8 cellular contexts compared by ENCODE assay signal in genomic region chr17:16872836-16873653, GRCh38.
DNase-seq lines count a peak whose midpoint lies in the region; ATAC-seq and TF ChIP-seq lines count a peak whose summit lies in the region.

No MANE protein-coding gene starts in this region.

- H3K4me3 Mint-ChIP-seq in activated naive CD8-positive, alpha-beta T cell treated with anti-CD3 and anti-CD28 coated beads, Interleukin-2, amount 10 ng/mL, durations not matched to agents 7 days and 5 days = no peak overlapping the region
- no peak overlapping the region for H3K4me3 Mint-ChIP-seq in activated T-helper 1 cell treated with anti-CD3 and anti-CD28 coated beads, Interleukin-12 subunit alpha, Interleukin-12 subunit beta, Interleukin-2, Interleukin-4 antibody, amounts not matched to agents 30 ng/mL and 10 ng/mL and 1 ng/mL, durations not matched to agents 14 hours and 24 hours and 36 hours

- H3K4me3 ChIP-seq in stomach = no peak overlapping the region

- ATAC-seq in activated naive CD8-positive, alpha-beta T cell treated with anti-CD3 and anti-CD28 coated beads, Interleukin-2, amount 10 ng/mL, durations not matched to agents 7 days and 5 days (ENCODE audit: low read depth) = peak; percentile 54
- ATAC-seq in HG03342 (IDR thresholded peaks at IDR 0.05; ENCODE audit: unreplicated experiment) = no peak

- no peak for TF ChIP-seq POLR2A in stomach (IDR thresholded peaks at IDR 0.05)

- TF ChIP-seq CTCF in GM12872 (IDR thresholded peaks at IDR 0.05; ENCODE audit: insufficient read depth, low read depth, low read length) = peak; percentile 80
- peak in 3 of 7 experiments; percentile 11 to 47 (median 31) for TF ChIP-seq CTCF in stomach (IDR thresholded peaks at IDR 0.05)

- no peak overlapping the region for H3K27ac ChIP-seq in stomach

- intact Hi-C loops in stomach (cut with DNase I; ENCODE audit: low total_unique reads) = no loop called here
- intact Hi-C loops in activated T-helper 1 cell treated with anti-CD3 and anti-CD28 coated beads, Interleukin-12 subunit alpha, Interleukin-12 subunit beta, Interleukin-2, Interleukin-4 antibody, amounts not matched to agents 30 ng/mL and 10 ng/mL and 1 ng/mL, durations not matched to agents 14 hours and 24 hours and 36 hours (cut with micrococcal nuclease) = no loop called here

- TF ChIP-seq EP300 in stomach (IDR thresholded peaks at IDR 0.05) = no peak

- no peaks in the 10 kb centered on the region for H3K36me3 ChIP-seq in stomach

- no peak overlapping the region for H3K27ac Mint-ChIP-seq in activated naive CD8-positive, alpha-beta T cell treated with anti-CD3 and anti-CD28 coated beads, Interleukin-2, amount 10 ng/mL, durations not matched to agents 7 days and 5 days
- no peak overlapping the region for H3K27ac Mint-ChIP-seq in activated T-helper 1 cell treated with anti-CD3 and anti-CD28 coated beads, Interleukin-12 subunit alpha, Interleukin-12 subunit beta, Interleukin-2, Interleukin-4 antibody, amounts not matched to agents 30 ng/mL and 10 ng/mL and 1 ng/mL, durations not matched to agents 14 hours and 24 hours and 36 hours

- no peaks in the 10 kb centered on the region for H3K36me3 Mint-ChIP-seq in activated naive CD8-positive, alpha-beta T cell treated with anti-CD3 and anti-CD28 coated beads, Interleukin-2, amount 10 ng/mL, durations not matched to agents 7 days and 5 days
- no peaks in the 10 kb centered on the region for H3K36me3 Mint-ChIP-seq in activated T-helper 1 cell treated with anti-CD3 and anti-CD28 coated beads, Interleukin-12 subunit alpha, Interleukin-12 subunit beta, Interleukin-2, Interleukin-4 antibody, amounts not matched to agents 30 ng/mL and 10 ng/mL and 1 ng/mL, durations not matched to agents 14 hours and 24 hours and 36 hours (ENCODE audit: low read depth)

- peaks cover 3% of the 10 kb centered on the region for H3K9me3 Mint-ChIP-seq in activated naive CD8-positive, alpha-beta T cell treated with anti-CD3 and anti-CD28 coated beads, Interleukin-2, amount 10 ng/mL, durations not matched to agents 7 days and 5 days
- H3K9me3 Mint-ChIP-seq in activated T-helper 1 cell treated with anti-CD3 and anti-CD28 coated beads, Interleukin-12 subunit alpha, Interleukin-12 subunit beta, Interleukin-2, Interleukin-4 antibody, amounts not matched to agents 30 ng/mL and 10 ng/mL and 1 ng/mL, durations not matched to agents 14 hours and 24 hours and 36 hours = no peaks in the 10 kb centered on the region

- H3K9me3 ChIP-seq in stomach = peaks cover 3 to 8% (median 7%) of the 10 kb centered on the region in 4 donors

- DNase-seq in A172 (ENCODE audit: low spot score) (peak; percentile 44), NOMO-1 treated with dmso at 0.1 percent for 144 hours (lab: John Stamatoyannopoulos, UW; ENCODE audit: unreplicated experiment) (peak; percentile 7), kidney tubule cell (ENCODE audit: low spot score) (peak; percentile 41), stomach (peak; percentile 45)
- peak; percentile 62 for DNase-seq in activated naive CD8-positive, alpha-beta T cell treated with anti-CD3 and anti-CD28 coated beads, Interleukin-2, amount 10 ng/mL, durations not matched to agents 7 days and 5 days
- DNase-seq in activated T-helper 1 cell treated with anti-CD3 and anti-CD28 coated beads, Interleukin-12 subunit alpha, Interleukin-12 subunit beta, Interleukin-2, Interleukin-4 antibody, amounts not matched to agents 30 ng/mL and 10 ng/mL and 1 ng/mL, durations not matched to agents 14 hours and 24 hours and 36 hours (ENCODE audit: low spot score) = no peak

- H3K4me1 ChIP-seq in stomach = peaks cover 0 to 7% (median 0%) of the 10 kb centered on the region in 4 donors

- POLR2A ChIA-PET in activated naive CD8-positive, alpha-beta T cell treated with anti-CD3 and anti-CD28 coated beads, Interleukin-2, amount 10 ng/mL, durations not matched to agents 7 days and 5 days (lab: Charles Lee) = no interaction called here

- no peaks in the 10 kb centered on the region for H3K27me3 Mint-ChIP-seq in activated naive CD8-positive, alpha-beta T cell treated with anti-CD3 and anti-CD28 coated beads, Interleukin-2, amount 10 ng/mL, durations not matched to agents 7 days and 5 days
- H3K27me3 Mint-ChIP-seq in activated T-helper 1 cell treated with anti-CD3 and anti-CD28 coated beads, Interleukin-12 subunit alpha, Interleukin-12 subunit beta, Interleukin-2, Interleukin-4 antibody, amounts not matched to agents 30 ng/mL and 10 ng/mL and 1 ng/mL, durations not matched to agents 14 hours and 24 hours and 36 hours (ENCODE audit: insufficient read depth) = peaks cover 2% of the 10 kb centered on the region

- 27 to 40% (median 37%) methylated on average over 12 of the region's 12 CpGs for WGBS in stomach, 5 donors

- H3K4me1 Mint-ChIP-seq in activated naive CD8-positive, alpha-beta T cell treated with anti-CD3 and anti-CD28 coated beads, Interleukin-2, amount 10 ng/mL, durations not matched to agents 7 days and 5 days = no peaks in the 10 kb centered on the region
- H3K4me1 Mint-ChIP-seq in activated T-helper 1 cell treated with anti-CD3 and anti-CD28 coated beads, Interleukin-12 subunit alpha, Interleukin-12 subunit beta, Interleukin-2, Interleukin-4 antibody, amounts not matched to agents 30 ng/mL and 10 ng/mL and 1 ng/mL, durations not matched to agents 14 hours and 24 hours and 36 hours (ENCODE audit: low read depth) = no peaks in the 10 kb centered on the region

- H3K27me3 ChIP-seq in stomach = peaks cover 0 to 19% (median 0%) of the 10 kb centered on the region in 3 donors
